10 cellular contexts compared by ENCODE assay signal in the genomic region with DNA sequence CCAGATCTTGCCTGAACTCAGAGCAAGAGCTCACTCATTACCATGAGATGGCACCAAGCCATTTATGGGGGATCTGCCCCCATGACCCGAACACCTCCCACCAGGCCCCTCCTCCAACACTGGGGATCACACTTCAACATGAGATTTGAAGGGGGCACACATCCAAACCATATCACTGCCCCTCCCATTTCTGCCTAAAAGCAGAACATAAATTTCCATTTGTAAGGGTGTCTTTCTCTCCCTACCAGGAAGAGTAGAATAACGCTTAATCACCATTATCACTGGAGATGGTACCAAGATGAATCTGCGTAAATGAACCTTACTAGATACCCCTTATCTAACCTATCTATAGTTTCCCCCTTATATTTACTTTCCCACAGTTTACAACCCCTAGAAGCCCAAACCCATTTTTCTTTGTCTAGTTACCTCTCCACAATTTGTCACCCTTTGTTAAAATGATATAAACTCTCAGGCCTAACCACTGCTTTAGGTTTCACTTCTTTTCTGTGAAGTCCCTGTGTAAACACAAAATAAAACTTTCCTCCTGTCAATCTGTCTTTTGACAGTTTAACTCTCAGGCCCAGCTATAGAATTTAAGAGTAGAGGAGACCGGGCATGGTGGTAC. TPM values are rescaled to one million over a fixed set of nuclear protein-coding genes. Genes with fewer than 3 reads are reported as not detected.
DNase-seq lines count a peak whose midpoint lies in the region; ATAC-seq and TF ChIP-seq lines count a peak whose summit lies in the region.
"Had no signal": no experiment of that assay in that cellular context is flagged by ENCODE, and none has a peak within 500 bp of the region (broad histone marks: within the 10 kb centered on the region; RNA-seq: fewer than 3 reads in every experiment).

No MANE protein-coding gene starts in this region.

- POLR2A ChIA-PET in PC-9 (lab: Charles Lee; ENCODE audit: unreplicated experiment), result no interaction called here

- H3K27ac ChIP-seq in PC-9, result peak overlapping the region; percentile 89
- H3K27ac ChIP-seq: hepatocyte had no signal

- no peaks in the 10 kb centered on the region for H3K36me3 ChIP-seq in PC-9 (ENCODE audit: low read depth)

- H3K27ac Mint-ChIP-seq in dendritic cell treated with granulocyte-macrophage colony-stimulating factor and Interleukin-4, amounts not matched to agents 40 ng/mL and 50 ng/mL, for 4 days, result peak overlapping the region; percentile 92
- H3K27ac Mint-ChIP-seq in stimulated activated naive B cell treated with anti-CD40 and anti-IgM and Interleukin-4, amounts not matched to agents 10 μg/mL and 1 μg/mL and 100 μg/mL, for 72 hours, result peak overlapping the region; percentile 31
- H3K27ac Mint-ChIP-seq: activated CD4-positive, alpha-beta memory T cell treated with anti-CD3 and anti-CD28 coated beads, Interleukin-2, amount 10 ng/mL, durations not matched to agents 7 days and 5 days had no signal

- CTCF ChIA-PET in PC-9 (lab: Charles Lee), result interaction anchor here (2.3 kb wide), 1 partner anchor 17 kb away, joined by 6 read pairs; no protein-coding TSS in a partner anchor

- H3K36me3 Mint-ChIP-seq in dendritic cell treated with granulocyte-macrophage colony-stimulating factor and Interleukin-4, amounts not matched to agents 40 ng/mL and 50 ng/mL, for 4 days (ENCODE audit: low read depth), result no peaks in the 10 kb centered on the region
- H3K36me3 Mint-ChIP-seq in stimulated activated naive B cell treated with anti-CD40 and anti-IgM and Interleukin-4, amounts not matched to agents 10 μg/mL and 1 μg/mL and 100 μg/mL, for 72 hours, result no peaks in the 10 kb centered on the region

- peaks cover 31% of the 10 kb centered on the region for H3K4me1 ChIP-seq in PC-9 (replicated peaks; ENCODE audit: insufficient read depth)

- no peak overlapping the region for H3K4me3 ChIP-seq in PC-9
- H3K4me3 ChIP-seq: hepatocyte had no signal

- peaks cover 62% of the 10 kb centered on the region for H3K4me1 Mint-ChIP-seq in dendritic cell treated with granulocyte-macrophage colony-stimulating factor and Interleukin-4, amounts not matched to agents 40 ng/mL and 50 ng/mL, for 4 days (ENCODE audit: low read depth)
- H3K4me1 Mint-ChIP-seq in stimulated activated naive B cell treated with anti-CD40 and anti-IgM and Interleukin-4, amounts not matched to agents 10 μg/mL and 1 μg/mL and 100 μg/mL, for 72 hours, result peaks cover 24 to 42% of the 10 kb centered on the region in 2 donors

- no peaks in the 10 kb centered on the region for H3K9me2 ChIP-seq in PC-9 (ENCODE audit: insufficient read depth)

- H3K27me3 Mint-ChIP-seq in dendritic cell treated with granulocyte-macrophage colony-stimulating factor and Interleukin-4, amounts not matched to agents 40 ng/mL and 50 ng/mL, for 4 days, result no peaks in the 10 kb centered on the region
- no peaks in the 10 kb centered on the region for H3K27me3 Mint-ChIP-seq in stimulated activated naive B cell treated with anti-CD40 and anti-IgM and Interleukin-4, amounts not matched to agents 10 μg/mL and 1 μg/mL and 100 μg/mL, for 72 hours
- H3K27me3 Mint-ChIP-seq: activated CD4-positive, alpha-beta memory T cell treated with anti-CD3 and anti-CD28 coated beads, Interleukin-2, amount 10 ng/mL, durations not matched to agents 7 days and 5 days had no signal

- intact Hi-C loops in PC-9 (cut with micrococcal nuclease; ENCODE audit: unreplicated experiment), result loop anchor here (5.0 kb wide), 2 partner anchors 72 to 177 kb away; a partner anchor contains a TSS
- intact Hi-C loops in dendritic cell treated with granulocyte-macrophage colony-stimulating factor and Interleukin-4, amounts not matched to agents 40 ng/mL and 50 ng/mL, for 4 days (cut with micrococcal nuclease), result no loop called here

- no peaks in the 10 kb centered on the region for H3K27me3 ChIP-seq in PC-9 (ENCODE audit: insufficient read depth, low read depth)
- H3K27me3 ChIP-seq: hepatocyte had no signal

- no peak overlapping the region for H3K4me3 Mint-ChIP-seq in dendritic cell treated with granulocyte-macrophage colony-stimulating factor and Interleukin-4, amounts not matched to agents 40 ng/mL and 50 ng/mL, for 4 days
- peak overlapping the region in 1 of 2 donors; percentile 37 for H3K4me3 Mint-ChIP-seq in stimulated activated naive B cell treated with anti-CD40 and anti-IgM and Interleukin-4, amounts not matched to agents 10 μg/mL and 1 μg/mL and 100 μg/mL, for 72 hours
- H3K4me3 Mint-ChIP-seq: activated CD4-positive, alpha-beta memory T cell treated with anti-CD3 and anti-CD28 coated beads, Interleukin-2, amount 10 ng/mL, durations not matched to agents 7 days and 5 days had no signal

- no peaks in the 10 kb centered on the region for H3K9me3 Mint-ChIP-seq in dendritic cell treated with granulocyte-macrophage colony-stimulating factor and Interleukin-4, amounts not matched to agents 40 ng/mL and 50 ng/mL, for 4 days
- peaks cover 0 to 1% of the 10 kb centered on the region in 2 donors for H3K9me3 Mint-ChIP-seq in stimulated activated naive B cell treated with anti-CD40 and anti-IgM and Interleukin-4, amounts not matched to agents 10 μg/mL and 1 μg/mL and 100 μg/mL, for 72 hours
- H3K9me3 Mint-ChIP-seq: activated CD4-positive, alpha-beta memory T cell treated with anti-CD3 and anti-CD28 coated beads, Interleukin-2, amount 10 ng/mL, durations not matched to agents 7 days and 5 days had no signal

- no peaks in the 10 kb centered on the region for H3K9me3 ChIP-seq in PC-9 (ENCODE audit: insufficient read depth, low read depth)

- BruUV-seq in PC-9 (replicated peaks; lab: Mats Ljungman, UMichigan), result no TSS peak

- no peaks in the 10 kb centered on the region for H3K79me2 ChIP-seq in PC-9 (ENCODE audit: low read depth)
- H3K79me2 ChIP-seq: hepatocyte had no signal

- peak; percentile 38 to 47 for ATAC-seq in stimulated activated naive B cell treated with anti-CD40 and anti-IgM and Interleukin-4, amounts not matched to agents 10 μg/mL and 1 μg/mL and 100 μg/mL, for 72 hours (replicated peaks)
- no peak for ATAC-seq in SK-N-SH treated with all-trans-retinoic acid at 6 μM for 48 hours

- peak; percentile 45 for DNase-seq in GM20000 (ENCODE audit: low spot score)
- DNase-seq in PC-9, result no peak
- DNase-seq in stimulated activated naive B cell treated with anti-CD40 and anti-IgM and Interleukin-4, amounts not matched to agents 10 μg/mL and 1 μg/mL and 100 μg/mL, for 72 hours, result no peak
- no peak for DNase-seq in NCI-H82 (lab: John Stamatoyannopoulos, UW)
- DNase-seq in Ammon's horn (ENCODE audit: low spot score), result no peak
- DNase-seq: activated CD4-positive, alpha-beta memory T cell treated with anti-CD3 and anti-CD28 coated beads, Interleukin-2, amount 10 ng/mL, durations not matched to agents 7 days and 5 days; DMS79 had no signal

- no peak overlapping the region for H2AFZ ChIP-seq in PC-9
- H2AFZ ChIP-seq: hepatocyte had no signal

- no peaks in the 10 kb centered on the region for H4K20me1 ChIP-seq in PC-9 (ENCODE audit: insufficient read depth)

- H3K4me2 ChIP-seq in PC-9, result peak overlapping the region; percentile 34
- H3K4me2 ChIP-seq: hepatocyte had no signal

- peaks cover 34% of the 10 kb centered on the region for H3F3A ChIP-seq in PC-9 (ENCODE audit: insufficient read depth, low read depth)

- TF ChIP-seq CTCF in GM20000 (IDR thresholded peaks at IDR 0.05; ENCODE audit: extremely low read depth, missing control alignments), result no peak
- no peak for TF ChIP-seq CTCF in PC-9 (conservative IDR thresholded peaks at IDR 0.05)

TF ChIP-seq in SK-N-SH treated with all-trans-retinoic acid at 6 μM for 48 hours, 23 proteins besides CTCF, POLR2A, EP300 and RAD21 (continues in another document):
- TF ChIP-seq RARB (CRISPR knock-in tag; IDR thresholded peaks at IDR 0.05), result no peak
- TF ChIP-seq TOX (CRISPR knock-in tag; IDR thresholded peaks at IDR 0.05; ENCODE audit: borderline replicate concordance), result no peak
- TF ChIP-seq ZC3H10 (CRISPR knock-in tag; IDR thresholded peaks at IDR 0.05), result no peak
- no peak for TF ChIP-seq ZFP30 (CRISPR knock-in tag; IDR thresholded peaks at IDR 0.05)
- no peak for TF ChIP-seq ARNTL (CRISPR knock-in tag; IDR thresholded peaks at IDR 0.05; ENCODE audit: borderline replicate concordance, low read depth)
- TF ChIP-seq ZNF8 (CRISPR knock-in tag; IDR thresholded peaks at IDR 0.05), result no peak
- no peak for TF ChIP-seq ZFP3 (CRISPR knock-in tag; IDR thresholded peaks at IDR 0.05)
- TF ChIP-seq, protein P1, sequence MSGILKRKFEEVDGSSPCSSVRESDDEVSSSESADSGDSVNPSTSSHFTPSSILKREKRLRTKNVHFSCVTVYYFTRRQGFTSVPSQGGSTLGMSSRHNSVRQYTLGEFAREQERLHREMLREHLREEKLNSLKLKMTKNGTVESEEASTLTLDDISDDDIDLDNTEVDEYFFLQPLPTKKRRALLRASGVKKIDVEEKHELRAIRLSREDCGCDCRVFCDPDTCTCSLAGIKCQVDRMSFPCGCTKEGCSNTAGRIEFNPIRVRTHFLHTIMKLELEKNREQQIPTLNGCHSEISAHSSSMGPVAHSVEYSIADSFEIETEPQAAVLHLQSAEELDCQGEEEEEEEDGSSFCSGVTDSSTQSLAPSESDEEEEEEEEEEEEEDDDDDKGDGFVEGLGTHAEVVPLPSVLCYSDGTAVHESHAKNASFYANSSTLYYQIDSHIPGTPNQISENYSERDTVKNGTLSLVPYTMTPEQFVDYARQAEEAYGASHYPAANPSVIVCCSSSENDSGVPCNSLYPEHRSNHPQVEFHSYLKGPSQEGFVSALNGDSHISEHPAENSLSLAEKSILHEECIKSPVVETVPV (CRISPR knock-in tag; IDR thresholded peaks at IDR 0.05), result no peak

RNA-seq across cellular contexts. Expression of a gene that starts 38.7 kb away (rescaled TPM):
- 73.1 and 94.3 TPM in 2 replicates for total RNA-seq in PC-9 (2021)

RNA-seq across cellular contexts. Expression of a gene that starts 45.6 kb away (rescaled TPM):
- total RNA-seq in PC-9 (2021), result 164 and 207 TPM in 2 replicates

RNA-seq across cellular contexts. Expression of a gene that starts 52.6 kb away (rescaled TPM):
- total RNA-seq in PC-9 (2021), result 37.0 and 42.8 TPM in 2 replicates
